Comparison of ENCODE assay signal across 1 cellular context in genomic region chr2:152132321-152132720, GRCh38.
TF ChIP-seq lines count a peak whose summit lies in the region.

No MANE protein-coding gene starts in this region.

TF ChIP-seq in K562, 482 proteins besides CTCF, POLR2A, EP300 and RAD21:
- no peak for TF ChIP-seq STAT6 (CRISPR knock-in tag; IDR thresholded peaks at IDR 0.05)
- no peak for TF ChIP-seq RFX1 (IDR thresholded peaks at IDR 0.05)
- TF ChIP-seq CEBPG (CRISPR knock-in tag; IDR thresholded peaks at IDR 0.05): no peak
- TF ChIP-seq CEBPG (tag; conservative IDR thresholded peaks at IDR 0.05 in 1 of 2, IDR thresholded peaks at IDR 0.05 in 1 of 2): no peak
- TF ChIP-seq TFE3 (CRISPR knock-in tag; IDR thresholded peaks at IDR 0.05): peak; percentile 46
- TF ChIP-seq PBX2 (CRISPR knock-in tag; IDR thresholded peaks at IDR 0.05; ENCODE audit: low read depth): no peak
- TF ChIP-seq PBX2 (tag; conservative IDR thresholded peaks at IDR 0.05; ENCODE audit: low read depth): no peak
- TF ChIP-seq BCOR (IDR thresholded peaks at IDR 0.05): no peak
- no peak for TF ChIP-seq TFAP4 (CRISPR knock-in tag; IDR thresholded peaks at IDR 0.05; ENCODE audit: borderline replicate concordance)
- TF ChIP-seq RFX7 (CRISPR knock-in tag; IDR thresholded peaks at IDR 0.05): no peak
